In the genomic region with DNA sequence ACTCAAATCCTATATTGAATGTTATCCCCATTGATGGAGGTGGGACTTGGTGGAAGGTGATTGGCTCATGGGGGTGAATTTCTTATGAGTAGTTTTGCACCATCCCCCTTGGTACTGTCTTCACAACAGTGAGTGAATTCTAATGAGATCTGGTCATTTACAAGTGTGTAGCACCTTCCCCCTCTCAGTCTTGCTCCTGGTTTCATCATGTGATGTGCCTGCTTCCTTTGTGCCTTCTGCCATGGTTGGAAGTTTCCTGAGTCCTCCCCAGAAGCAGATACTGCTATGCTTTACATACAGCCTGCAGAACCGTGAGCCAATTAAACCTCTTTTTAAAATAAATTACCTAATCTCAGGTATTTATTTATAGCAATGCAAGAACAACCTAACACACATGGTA, we compare ENCODE assay signal across 37 cellular contexts.
"Had no signal": no experiment of that assay in that cellular context is flagged by ENCODE, and none has a peak within 500 bp of the region (broad histone marks: within the 10 kb centered on the region; RNA-seq: fewer than 3 reads in every experiment).

No MANE protein-coding gene starts in this region.

- H3K27me3 Mint-ChIP-seq: activated B cell treated with CpG ODN at 0.5 μM for 24 hours; activated CD4-positive, alpha-beta memory T cell treated with anti-CD3 and anti-CD28 coated beads for 36 hours; activated CD4-positive, alpha-beta T cell treated with anti-CD3 and anti-CD28 coated beads, Interleukin-2, amount 10 ng/mL, durations not matched to agents 24 days and 14 days; activated CD8-positive, alpha-beta memory T cell treated with anti-CD3 and anti-CD28 coated beads, Interleukin-2, amount 10 ng/mL, durations not matched to agents 7 days and 5 days; activated naive CD4-positive, alpha-beta T cell treated with anti-CD3 and anti-CD28 coated beads, Interleukin-2, amount 10 ng/mL, durations not matched to agents 7 days and 5 days; activated naive CD4-positive, alpha-beta T cell treated with anti-CD3 and anti-CD28 coated beads, Interleukin-2, amount 50 U/mL, for 24 hours; activated naive CD8-positive, alpha-beta T cell treated with anti-CD3 and anti-CD28 coated beads, Interleukin-2, amount 10 ng/mL, durations not matched to agents 7 days and 5 days; activated T-cell treated with anti-CD3 and anti-CD28 coated beads, Interleukin-2, amount 50 U/mL, for 24 hours; brain; central memory CD8-positive, alpha-beta T cell had no signal

- H3K27ac Mint-ChIP-seq: activated B cell treated with CpG ODN at 0.5 μM for 24 hours; activated CD4-positive, alpha-beta memory T cell treated with anti-CD3 and anti-CD28 coated beads for 36 hours; activated CD4-positive, alpha-beta T cell treated with anti-CD3 and anti-CD28 coated beads, Interleukin-2, amount 10 ng/mL, durations not matched to agents 24 days and 14 days; activated CD8-positive, alpha-beta memory T cell treated with anti-CD3 and anti-CD28 coated beads, Interleukin-2, amount 10 ng/mL, durations not matched to agents 7 days and 5 days; activated CD8-positive, alpha-beta T cell treated with anti-CD3 and anti-CD28 coated beads, Interleukin-2, amount 10 ng/mL, durations not matched to agents 7 days and 5 days; activated naive CD4-positive, alpha-beta T cell treated with anti-CD3 and anti-CD28 coated beads, Interleukin-2, amount 10 ng/mL, durations not matched to agents 7 days and 5 days; activated naive CD4-positive, alpha-beta T cell treated with anti-CD3 and anti-CD28 coated beads, Interleukin-2, amount 50 U/mL, for 24 hours; activated naive CD8-positive, alpha-beta T cell; activated naive CD8-positive, alpha-beta T cell treated with anti-CD3 and anti-CD28 coated beads, Interleukin-2, amount 10 ng/mL, durations not matched to agents 7 days and 5 days; activated naive CD8-positive, alpha-beta T cell treated with anti-CD3 and anti-CD28 coated beads, Interleukin-2, amount 50 U/mL, for 24 hours; activated T-cell treated with anti-CD3 and anti-CD28 coated beads, Interleukin-2, amount 50 U/mL, for 24 hours; activated T-helper 2 cell treated with anti-CD3 and anti-CD28 coated beads, Interferon-gamma antibody, Interleukin-2, Interleukin-4, amounts not matched to agents 10 μg/mL and 5 μg/mL and 100 μg/mL, durations not matched to agents 14 hours and 24 hours and 36 hours; brain; T-helper 1 cell treated with Interleukin-12 subunit alpha and Interleukin-12 subunit beta and Interleukin-4 antibody, amounts not matched to agents 30 μg/mL and 1 μg/mL, for 36 hours; T-helper 2 cell treated with Interferon-gamma antibody and Interleukin-4, amounts not matched to agents 5 μg/mL and 100 μg/mL, for 36 hours had no signal

- FAIRE-seq: bronchial epithelial cell, TTC549 had no signal

- H3K9me3 ChIP-seq: ascending aorta had no signal

- H3K4me1 Mint-ChIP-seq: activated B cell treated with CpG ODN at 0.5 μM for 24 hours; activated CD4-positive, alpha-beta T cell treated with anti-CD3 and anti-CD28 coated beads, Interleukin-2, amount 10 ng/mL, durations not matched to agents 24 days and 14 days; activated CD8-positive, alpha-beta memory T cell treated with anti-CD3 and anti-CD28 coated beads, Interleukin-2, amount 10 ng/mL, durations not matched to agents 7 days and 5 days; activated naive CD4-positive, alpha-beta T cell treated with anti-CD3 and anti-CD28 coated beads, Interleukin-2, amount 10 ng/mL, durations not matched to agents 7 days and 5 days; activated naive CD4-positive, alpha-beta T cell treated with anti-CD3 and anti-CD28 coated beads, Interleukin-2, amount 50 U/mL, for 24 hours; activated naive CD8-positive, alpha-beta T cell treated with anti-CD3 and anti-CD28 coated beads, Interleukin-2, amount 10 ng/mL, durations not matched to agents 7 days and 5 days; activated naive CD8-positive, alpha-beta T cell treated with anti-CD3 and anti-CD28 coated beads, Interleukin-2, amount 50 U/mL, for 24 hours; brain; central memory CD8-positive, alpha-beta T cell had no signal

- H3K27ac ChIP-seq: ascending aorta, cardiac muscle cell, VCaP had no signal

- H3K4me3 ChIP-seq: ascending aorta, cardiac muscle cell had no signal

- H3K9me3 Mint-ChIP-seq: activated B cell treated with CpG ODN at 0.5 μM for 24 hours; activated CD4-positive, alpha-beta memory T cell treated with anti-CD3 and anti-CD28 coated beads for 36 hours; activated CD4-positive, alpha-beta T cell treated with anti-CD3 and anti-CD28 coated beads, Interleukin-2, amount 10 ng/mL, durations not matched to agents 24 days and 14 days; activated naive CD4-positive, alpha-beta T cell treated with anti-CD3 and anti-CD28 coated beads, Interleukin-2, amount 10 ng/mL, durations not matched to agents 7 days and 5 days; activated naive CD4-positive, alpha-beta T cell treated with anti-CD3 and anti-CD28 coated beads, Interleukin-2, amount 50 U/mL, for 24 hours; activated naive CD8-positive, alpha-beta T cell treated with anti-CD3 and anti-CD28 coated beads, Interleukin-2, amount 10 ng/mL, durations not matched to agents 7 days and 5 days; activated naive CD8-positive, alpha-beta T cell treated with anti-CD3 and anti-CD28 coated beads, Interleukin-2, amount 50 U/mL, for 24 hours; activated T-cell treated with anti-CD3 and anti-CD28 coated beads, Interleukin-2, amount 50 U/mL, for 24 hours; activated T-helper 2 cell treated with anti-CD3 and anti-CD28 coated beads, Interferon-gamma antibody, Interleukin-2, Interleukin-4, amounts not matched to agents 10 μg/mL and 5 μg/mL and 100 μg/mL, durations not matched to agents 14 hours and 24 hours and 36 hours; central memory CD8-positive, alpha-beta T cell; T-helper 1 cell treated with Interleukin-12 subunit alpha and Interleukin-12 subunit beta and Interleukin-4 antibody, amounts not matched to agents 30 μg/mL and 1 μg/mL, for 36 hours; T-helper 2 cell treated with Interferon-gamma antibody and Interleukin-4, amounts not matched to agents 5 μg/mL and 100 μg/mL, for 36 hours had no signal

- H3K4me1 ChIP-seq: ascending aorta had no signal

- ATAC-seq: activated CD8-positive, alpha-beta memory T cell treated with anti-CD3 and anti-CD28 coated beads, Interleukin-2, amount 10 ng/mL, durations not matched to agents 7 days and 5 days; activated CD8-positive, alpha-beta T cell treated with anti-CD3 and anti-CD28 coated beads, Interleukin-2, amount 10 ng/mL, durations not matched to agents 7 days and 5 days; activated naive CD8-positive, alpha-beta T cell treated with anti-CD3 and anti-CD28 coated beads, Interleukin-2, amount 50 U/mL, for 24 hours had no signal

- H3K27me3 ChIP-seq: ascending aorta, cardiac muscle cell had no signal

- H3K36me3 ChIP-seq: ascending aorta, cardiac muscle cell had no signal

- H3K36me3 Mint-ChIP-seq: activated CD4-positive, alpha-beta memory T cell treated with anti-CD3 and anti-CD28 coated beads for 36 hours; activated CD8-positive, alpha-beta memory T cell treated with anti-CD3 and anti-CD28 coated beads, Interleukin-2, amount 10 ng/mL, durations not matched to agents 7 days and 5 days; activated naive CD4-positive, alpha-beta T cell treated with anti-CD3 and anti-CD28 coated beads, Interleukin-2, amount 10 ng/mL, durations not matched to agents 7 days and 5 days; activated naive CD4-positive, alpha-beta T cell treated with anti-CD3 and anti-CD28 coated beads, Interleukin-2, amount 50 U/mL, for 24 hours; activated naive CD8-positive, alpha-beta T cell; activated naive CD8-positive, alpha-beta T cell treated with anti-CD3 and anti-CD28 coated beads, Interleukin-2, amount 10 ng/mL, durations not matched to agents 7 days and 5 days; brain had no signal

- DNase-seq: activated B cell treated with CpG ODN at 0.5 μM for 24 hours; activated CD4-positive, alpha-beta memory T cell treated with anti-CD3 and anti-CD28 coated beads for 36 hours; activated CD4-positive, alpha-beta T cell treated with anti-CD3 and anti-CD28 coated beads for 4 hours; activated CD4-positive, alpha-beta T cell treated with anti-CD3 and anti-CD28 coated beads, Interleukin-2, amount 10 ng/mL, durations not matched to agents 24 days and 14 days; activated CD4-positive, alpha-beta T cell treated with anti-CD3 and anti-CD28 coated beads, Interleukin-2, amount 50 U/mL, for 1 hour; activated CD4-positive, alpha-beta T cell treated with anti-CD3 and anti-CD28 coated beads, Interleukin-2, amount 50 U/mL, for 4 hours; activated CD4-positive, CD25-positive, alpha-beta regulatory T cell treated with anti-CD3 and anti-CD28 coated beads, Interleukin-2, amount 50 U/mL, for 72 hours; activated CD8-positive, alpha-beta memory T cell treated with anti-CD3 and anti-CD28 coated beads for 24 hours; activated CD8-positive, alpha-beta memory T cell treated with anti-CD3 and anti-CD28 coated beads, Interleukin-2, amount 10 ng/mL, durations not matched to agents 7 days and 5 days; activated CD8-positive, alpha-beta memory T cell treated with anti-CD3 and anti-CD28 coated beads, Interleukin-2, amount 50 U/mL, for 48 hours; activated CD8-positive, alpha-beta T cell treated with anti-CD3 and anti-CD28 coated beads, Interleukin-2, amount 10 ng/mL, durations not matched to agents 7 days and 5 days; activated effector memory CD4-positive, alpha-beta T cell treated with Interleukin-2 at 50 U/mL for 16 hours; activated gamma-delta T cell; activated naive CD4-positive, alpha-beta T cell treated with anti-CD3 and anti-CD28 coated beads, Interleukin-2, amount 10 ng/mL, durations not matched to agents 7 days and 5 days; activated naive CD4-positive, alpha-beta T cell treated with Interleukin-2 at 50 U/mL for 16 hours; activated naive CD8-positive, alpha-beta T cell treated with anti-CD3 and anti-CD28 coated beads, Interleukin-2, amount 10 ng/mL, durations not matched to agents 7 days and 5 days; activated naive CD8-positive, alpha-beta T cell treated with anti-CD3 and anti-CD28 coated beads, Interleukin-2, amount 50 U/mL, for 24 hours; activated T-cell treated with anti-CD3 and anti-CD28 coated beads, Interleukin-2, amount 50 U/mL, for 24 hours; activated T-cell treated with anti-CD3 and anti-CD28 coated beads, Interleukin-2, amount 50 U/mL, for 48 hours; amygdala; anterior cingulate cortex; caudate nucleus; cerebellar nuclear complex; T-helper 2 cell; T-helper 9 cell had no signal

- H3K4me3 Mint-ChIP-seq: activated B cell treated with CpG ODN at 0.5 μM for 24 hours; activated CD4-positive, alpha-beta memory T cell treated with anti-CD3 and anti-CD28 coated beads for 36 hours; activated CD4-positive, alpha-beta T cell treated with anti-CD3 and anti-CD28 coated beads, Interleukin-2, amount 10 ng/mL, durations not matched to agents 24 days and 14 days; activated CD8-positive, alpha-beta memory T cell treated with anti-CD3 and anti-CD28 coated beads, Interleukin-2, amount 10 ng/mL, durations not matched to agents 7 days and 5 days; activated CD8-positive, alpha-beta T cell treated with anti-CD3 and anti-CD28 coated beads, Interleukin-2, amount 10 ng/mL, durations not matched to agents 7 days and 5 days; activated naive CD4-positive, alpha-beta T cell treated with anti-CD3 and anti-CD28 coated beads, Interleukin-2, amount 10 ng/mL, durations not matched to agents 7 days and 5 days; activated naive CD4-positive, alpha-beta T cell treated with anti-CD3 and anti-CD28 coated beads, Interleukin-2, amount 50 U/mL, for 24 hours; activated naive CD8-positive, alpha-beta T cell; activated naive CD8-positive, alpha-beta T cell treated with anti-CD3 and anti-CD28 coated beads, Interleukin-2, amount 10 ng/mL, durations not matched to agents 7 days and 5 days; activated naive CD8-positive, alpha-beta T cell treated with anti-CD3 and anti-CD28 coated beads, Interleukin-2, amount 50 U/mL, for 24 hours; activated T-cell treated with anti-CD3 and anti-CD28 coated beads, Interleukin-2, amount 50 U/mL, for 24 hours; brain; central memory CD8-positive, alpha-beta T cell; T-helper 1 cell treated with Interleukin-12 subunit alpha and Interleukin-12 subunit beta and Interleukin-4 antibody, amounts not matched to agents 30 μg/mL and 1 μg/mL, for 36 hours; T-helper 2 cell treated with Interferon-gamma antibody and Interleukin-4, amounts not matched to agents 5 μg/mL and 100 μg/mL, for 36 hours had no signal
